9 cellular contexts compared by ENCODE assay signal in the genomic region with DNA sequence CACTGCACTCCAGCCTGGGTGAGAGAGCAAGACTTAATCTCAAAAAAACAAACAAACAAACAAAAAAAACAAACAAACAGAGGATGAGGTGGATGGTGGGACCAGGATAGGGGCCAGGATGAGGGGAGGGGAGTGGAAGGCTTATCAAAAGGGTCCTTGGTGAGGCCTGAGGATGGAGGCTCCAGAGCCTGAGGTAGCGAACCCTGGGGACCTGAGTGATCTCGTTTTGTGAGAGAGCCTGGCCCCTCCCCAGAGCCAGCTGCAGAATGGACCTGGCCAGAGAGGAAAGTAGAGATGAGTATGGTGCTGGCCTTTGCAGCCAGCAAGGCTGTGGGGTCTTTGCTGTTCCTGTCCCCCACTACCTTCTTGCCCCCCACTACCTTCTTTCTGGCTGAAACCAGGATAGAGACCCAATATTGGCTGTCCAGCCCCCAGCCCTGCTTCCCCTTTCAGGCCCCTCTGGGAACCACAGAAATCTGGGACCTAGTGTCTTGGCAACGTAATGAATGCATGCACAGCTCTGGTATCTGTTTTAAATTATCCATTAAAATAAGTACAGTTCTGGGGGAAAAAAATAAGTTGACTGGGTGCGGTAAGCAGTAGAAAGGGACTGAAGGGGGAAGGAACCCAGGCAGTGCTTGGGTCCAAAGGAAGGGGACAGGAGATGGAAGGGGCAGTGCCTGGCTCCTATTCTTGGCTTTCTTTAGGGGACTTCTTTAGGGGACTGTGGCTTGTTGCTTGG. TPM values are rescaled to one million over a fixed set of nuclear protein-coding genes. Genes with fewer than 3 reads are reported as not detected.
A peak's percentile ranks its signal among the peaks of the same experiment; 100 is the strongest.
DNase-seq lines count a peak whose midpoint lies in the region; ATAC-seq and TF ChIP-seq lines count a peak whose summit lies in the region.
"Had no signal": no experiment of that assay in that cellular context is flagged by ENCODE, and none has a peak within 500 bp of the region (broad histone marks: within the 10 kb centered on the region; RNA-seq: fewer than 3 reads in every experiment).

No MANE protein-coding gene starts in this region.

- H3F3A ChIP-seq in SK-N-SH (replicated peaks; ENCODE audit: insufficient read depth) = peaks cover 42% of the 10 kb centered on the region

- H3K27ac ChIP-seq in CD8-positive, alpha-beta T cell (ENCODE audit: low read depth, low read length) = no peak overlapping the region
- peak overlapping the region; percentile 93 to 100 for H3K27ac ChIP-seq in SK-N-SH (ENCODE audit: low read depth in 2 of 2, low read length in 1 of 2)
- H3K27ac ChIP-seq in sigmoid colon = peak overlapping the region; percentile 95 to 100 (median 98)

- WGBS in SK-N-SH (ENCODE audit: low lambda C conversion rate) = 27% methylated on average over 4 of the region's 4 CpGs
- WGBS in sigmoid colon, 2 donors = 62 to 63% methylated on average over 4 of the region's 4 CpGs

- H3K4me1 ChIP-seq in CD8-positive, alpha-beta T cell (ENCODE audit: insufficient read depth, low read length) = peaks cover 22% of the 10 kb centered on the region
- peaks cover 19 to 38% of the 10 kb centered on the region in 2 experiments; a peak in 3 of 4 replicates for H3K4me1 ChIP-seq in SK-N-SH (ENCODE audit: control insufficient read depth in 1 of 2, insufficient read depth in 2 of 2, low read depth in 1 of 2, low read length in 1 of 2)
- H3K4me1 ChIP-seq in sigmoid colon = peaks cover 0 to 54% (median 44%) of the 10 kb centered on the region in 4 donors

- peaks cover 26% of the 10 kb centered on the region for H3K4me1 Mint-ChIP-seq in CD8-positive, alpha-beta T cell (ENCODE audit: low read depth)

- TF ChIP-seq EP300 in SK-N-SH (IDR thresholded peaks at IDR 0.05; ENCODE audit: borderline replicate concordance in 1 of 2, low read depth in 1 of 2, low read length in 1 of 2) (no peak), sigmoid colon (IDR thresholded peaks at IDR 0.05) (no peak)

- H3K27ac Mint-ChIP-seq in CD8-positive, alpha-beta T cell = peak overlapping the region; percentile 88

- no peak for ATAC-seq in CD8-positive, alpha-beta T cell
- ATAC-seq in HG02840 (IDR thresholded peaks at IDR 0.05; ENCODE audit: low FRiP score, unreplicated experiment) = no peak

- no peaks in the 10 kb centered on the region for H3K9me2 ChIP-seq in SK-N-SH

- peaks cover 38% of the 10 kb centered on the region for H4K20me1 ChIP-seq in SK-N-SH (ENCODE audit: insufficient read depth)

- H3K9me3 ChIP-seq in CD8-positive, alpha-beta T cell (ENCODE audit: low read length) = no peaks in the 10 kb centered on the region
- H3K9me3 ChIP-seq in SK-N-SH (no peaks in the 10 kb centered on the region), sigmoid colon (no peaks in the 10 kb centered on the region)

- intact Hi-C loops in CD8-positive, alpha-beta T cell (cut with DNase I, micrococcal nuclease) = loop anchor here (1.0 kb wide), 2 partner anchors 7 to 14 kb away; no protein-coding TSS in a partner anchor
- intact Hi-C loops in sigmoid colon (cut with DNase I) = no loop called here

- TF ChIP-seq CTCF in CD8-positive, alpha-beta T cell (IDR thresholded peaks at IDR 0.05) = no peak
- TF ChIP-seq CTCF in SK-N-SH (IDR thresholded peaks at IDR 0.05) (no peak), fibroblast of mammary gland (conservative IDR thresholded peaks at IDR 0.05; ENCODE audit: control insufficient read depth, insufficient read depth, low read depth, low read length) (no peak), sigmoid colon (IDR thresholded peaks at IDR 0.05) (no peak)

- H3K4me3 ChIP-seq in CD8-positive, alpha-beta T cell (ENCODE audit: low read depth, low read length) = no peak overlapping the region
- H3K4me3 ChIP-seq in SK-N-SH (ENCODE audit: low read depth in 2 of 2, low read length in 1 of 2) = peak overlapping the region; percentile 74 to 94; a peak in 3 of 4 replicates
- peak overlapping the region; percentile 99 for H3K4me3 ChIP-seq in fibroblast of mammary gland (ENCODE audit: control insufficient read depth, low read depth, low read length)
- peak overlapping the region in 1 of 4 donors; percentile 81 for H3K4me3 ChIP-seq in sigmoid colon

- peaks cover 18% of the 10 kb centered on the region for H3K27me3 ChIP-seq in CD8-positive, alpha-beta T cell (ENCODE audit: insufficient read depth, low read length)
- H3K27me3 ChIP-seq in SK-N-SH (ENCODE audit: insufficient read depth) (no peaks in the 10 kb centered on the region), sigmoid colon (no peaks in the 10 kb centered on the region)

- peaks cover 5% of the 10 kb centered on the region for H3K36me3 Mint-ChIP-seq in CD8-positive, alpha-beta T cell

- POLR2A ChIA-PET in CD8-positive, alpha-beta T cell (lab: Charles Lee) = interaction anchor here (2.1 kb wide), 1 partner anchor 8 kb away, joined by 10 read pairs; no protein-coding TSS in a partner anchor
- POLR2A ChIA-PET in SK-N-SH (lab: Yijun Ruan, JAX) = interaction anchor here (0.9 to 2.3 kb wide), 7 partner anchors 9 to 793 kb away, joined by 3 to 8 read pairs (median 5); partner anchors contain the start of genes MEX3A and RUSC1

- CTCF ChIA-PET in CD8-positive, alpha-beta T cell (lab: Charles Lee) = interaction anchor here (2.8 to 28.9 kb wide), 2 partner anchors 17 to 18 kb away, joined by 16 to 1057 read pairs; partner anchors contain the start of gene MEX3A
- CTCF ChIA-PET in SK-N-SH (lab: Yijun Ruan, JAX) = interaction anchor here (0.9 to 40.5 kb wide), 5 partner anchors 10 to 112 kb away, joined by 4 to 1559 read pairs (median 11); partner anchors contain the start of gene MEX3A

- H3K4me2 ChIP-seq in SK-N-SH = peak overlapping the region; percentile 95

- no peaks in the 10 kb centered on the region for H3K36me3 ChIP-seq in CD8-positive, alpha-beta T cell (ENCODE audit: insufficient read depth, low read length)
- H3K36me3 ChIP-seq in SK-N-SH (replicated peaks in 1 of 2; ENCODE audit: control insufficient read depth in 1 of 2, insufficient read depth in 2 of 2, low read length in 1 of 2) (peaks cover 0 to 26% of the 10 kb centered on the region in 2 experiments), sigmoid colon (no peaks in the 10 kb centered on the region)

- H3K27me3 Mint-ChIP-seq in CD8-positive, alpha-beta T cell (ENCODE audit: low read depth) = peaks cover 24% of the 10 kb centered on the region

- H3K9ac ChIP-seq in SK-N-SH = peak overlapping the region; percentile 100

- H3K4me3 Mint-ChIP-seq in CD8-positive, alpha-beta T cell = peak overlapping the region; percentile 93

- no peak for TF ChIP-seq RAD21 in SK-N-SH (IDR thresholded peaks at IDR 0.05; ENCODE audit: low read length)

- TF ChIP-seq POLR2A in sigmoid colon (IDR thresholded peaks at IDR 0.05) = no peak

- no peak for DNase-seq in CD8-positive, alpha-beta T cell
- DNase-seq in SK-N-SH (peak; percentile 50), fibroblast of mammary gland (ENCODE audit: low read depth) (peak; percentile 61), sigmoid colon (no peak), DMS79 treated with DMSO at 0.1 percent for 48 hours (lab: John Stamatoyannopoulos, UW) (no peak), DMS 273 (lab: John Stamatoyannopoulos, UW; ENCODE audit: unreplicated experiment) (no peak), DMS53 treated with DMSO at 0.1 percent for 48 hours (lab: John Stamatoyannopoulos, UW; ENCODE audit: unreplicated experiment) (no peak)
- DNase-seq: NCI-H1436 had no signal

- no peaks in the 10 kb centered on the region for H3K9me3 Mint-ChIP-seq in CD8-positive, alpha-beta T cell

- H2AFZ ChIP-seq in SK-N-SH (ENCODE audit: low read depth) = no peak overlapping the region

- H3K79me2 ChIP-seq in SK-N-SH (ENCODE audit: insufficient read depth) = peaks cover 47% of the 10 kb centered on the region

TF ChIP-seq in SK-N-SH, 30 proteins besides CTCF, POLR2A, EP300 and RAD21 (continues in another document):
- TF ChIP-seq CHD2 (IDR thresholded peaks at IDR 0.05; ENCODE audit: low read length, partially characterized antibody) (peak; percentile 33), TCF12 (IDR thresholded peaks at IDR 0.05) (peak; percentile 73), RCOR1 (IDR thresholded peaks at IDR 0.05; ENCODE audit: low read length) (0 out of 2 replicates have a peak, but pooled peaks have one; percentile 22)

RNA-seq across cellular contexts. Expression of gene LMNA, which starts 1.1 kb away (rescaled TPM):
- total RNA-seq in CD8-positive, alpha-beta T cell = 100 to 1,000 TPM; 281 to 298 TPM
- 726 and 983 TPM in 2 replicates for polyA plus RNA-seq in SK-N-SH (2012; rRNA removed)
- polyA plus RNA-seq in SK-N-SH (2012; cell fraction: cytosol; rRNA removed) = 396 and 512 TPM in 2 replicates
- 1,848 and 2,172 TPM in 2 replicates for polyA plus RNA-seq in SK-N-SH (2012; cell fraction: nucleus; rRNA removed)
- total RNA-seq in sigmoid colon = 100 to 1,000 TPM; 129 to 241 (median 196) TPM
- polyA plus RNA-seq in sigmoid colon = 100 to 1,000 TPM; 108 to 229 (median 142) TPM

RNA-seq across cellular contexts. Expression of gene MEX3A, which starts 31.2 kb away (rescaled TPM):
- total RNA-seq in CD8-positive, alpha-beta T cell = under 1 TPM; 0.14 to 0.22 TPM
- 15.1 and 16.2 TPM in 2 replicates for polyA plus RNA-seq in SK-N-SH (2012; rRNA removed)
- polyA plus RNA-seq in SK-N-SH (2012; cell fraction: cytosol; rRNA removed) = 8.7 and 14.2 TPM in 2 replicates
- polyA plus RNA-seq in SK-N-SH (2012; cell fraction: nucleus; rRNA removed) = 23.2 and 26.8 TPM in 2 replicates
- under 1 TPM; 0.27 to 0.36 (median 0.30) TPM for total RNA-seq in sigmoid colon
- polyA plus RNA-seq in sigmoid colon = 1 to 10 TPM in 1 of 3 donors, under 1 TPM in 2; 0.23 to 1.5 (median 0.60) TPM

RNA-seq across cellular contexts. Expression of gene SEMA4A, which starts 40.0 kb away (rescaled TPM):
- 1 to 10 TPM; 2.9 to 4.0 TPM for total RNA-seq in CD8-positive, alpha-beta T cell
- polyA plus RNA-seq in SK-N-SH (2012; rRNA removed) (1.3 and 2.3 TPM in 2 replicates), sigmoid colon (1 to 10 TPM; 1.4 to 6.3 (median 1.8) TPM)
- polyA plus RNA-seq in SK-N-SH (2012; cell fraction: cytosol; rRNA removed) = 0.33 and 0.73 TPM in 2 replicates
- 11.2 and 13.5 TPM in 2 replicates for polyA plus RNA-seq in SK-N-SH (2012; cell fraction: nucleus; rRNA removed)
- total RNA-seq in sigmoid colon = 1 to 10 TPM; 1.6 to 2.9 (median 1.8) TPM

RNA-seq across cellular contexts. Expression of gene RAB25, which starts 52.5 kb away (rescaled TPM):
- total RNA-seq in CD8-positive, alpha-beta T cell = under 1 TPM; 0.38 to 0.86 TPM
- polyA plus RNA-seq in SK-N-SH (2012; rRNA removed) (not detected in 2 replicates), sigmoid colon (100 to 1,000 TPM; 187 to 237 (median 201) TPM)
- 0.17 TPM in 1 of 2 replicates, not detected in the other for polyA plus RNA-seq in SK-N-SH (2012; cell fraction: cytosol; rRNA removed)
- 0.17 and 0.33 TPM in 2 replicates for polyA plus RNA-seq in SK-N-SH (2012; cell fraction: nucleus; rRNA removed)
- total RNA-seq in sigmoid colon = not detected

RNA-seq across cellular contexts. Expression of gene LAMTOR2, which starts 58.9 kb away (rescaled TPM):
- total RNA-seq in CD8-positive, alpha-beta T cell = 1 to 10 TPM; 6.7 to 8.3 TPM
- polyA plus RNA-seq in SK-N-SH (2012; rRNA removed) (184 and 230 TPM in 2 replicates), sigmoid colon (100 to 1,000 TPM; 142 to 245 (median 199) TPM)
- 164 and 185 TPM in 2 replicates for polyA plus RNA-seq in SK-N-SH (2012; cell fraction: cytosol; rRNA removed)
- polyA plus RNA-seq in SK-N-SH (2012; cell fraction: nucleus; rRNA removed) = 55.1 and 103 TPM in 2 replicates
- total RNA-seq in sigmoid colon = 10 to 100 TPM; 55.4 to 86.4 (median 71.3) TPM

Comparison
In these comparisons a context has a peak if more than half of its experiments do, and no peak if none do; other contexts are left out.
1. DNase-seq: peak in SK-N-SH (single experiment) and fibroblast of mammary gland (single experiment); none in CD8-positive, alpha-beta T cell (0 of 7), sigmoid colon (single experiment), DMS79 treated with DMSO at 0.1 percent for 48 hours (single experiment), DMS 273 (single experiment) and DMS53 treated with DMSO at 0.1 percent for 48 hours (single experiment).